In genomic region chr11:122232985-122233384, GRCh38 we compare ENCODE assay signal across 20 cellular contexts.
"Had no signal": no experiment of that assay in that cellular context is flagged by ENCODE, and none has a peak within 500 bp of the region (broad histone marks: within the 10 kb centered on the region; RNA-seq: fewer than 3 reads in every experiment).

No MANE protein-coding gene starts in this region.

- H3K36me3 ChIP-seq: Peyer's patch had no signal

- H3K4me1 ChIP-seq: Peyer's patch had no signal

- H3K27me3 ChIP-seq: Peyer's patch had no signal

- DNase-seq: activated B cell treated with CpG ODN at 0.5 μM for 24 hours; activated CD4-positive, alpha-beta T cell treated with anti-CD3 and anti-CD28 coated beads for 1 hour; activated CD4-positive, alpha-beta T cell treated with anti-CD3 and anti-CD28 coated beads, Interleukin-2, amount 10 ng/mL, durations not matched to agents 24 days and 14 days; activated CD4-positive, alpha-beta T cell treated with anti-CD3 and anti-CD28 coated beads, Interleukin-2, amount 50 U/mL, for 48 hours; activated CD8-positive, alpha-beta memory T cell treated with anti-CD3 and anti-CD28 coated beads, Interleukin-2, amount 10 ng/mL, durations not matched to agents 7 days and 5 days; activated effector memory CD4-positive, alpha-beta T cell treated with anti-CD3 and anti-CD28 coated beads, Interleukin-2, amount 50 U/mL, for 16 hours; activated naive CD4-positive, alpha-beta T cell treated with anti-CD3 and anti-CD28 coated beads for 36 hours; activated T-cell treated with anti-CD3 and anti-CD28 coated beads, Interleukin-2, amount 50 U/mL, for 4 hours; amygdala; NCI-H1105 treated with DMSO at 0.1 percent for 48 hours; NCI-H1436 treated with DMSO at 0.1 percent for 48 hours; NCI-H187; NCI-H2081; NCI-H2227 treated with DMSO at 0.1 percent for 48 hours; NCI-H526; NCI-H82; Peyer's patch; SHP77 treated with DMSO at 0.1 percent for 48 hours; T-helper 17 cell; T-helper 9 cell had no signal

- H3K27ac ChIP-seq: Peyer's patch had no signal

- H3K9me3 ChIP-seq: Peyer's patch had no signal

- H3K4me3 ChIP-seq: Peyer's patch had no signal

- ATAC-seq: activated CD8-positive, alpha-beta memory T cell treated with anti-CD3 and anti-CD28 coated beads, Interleukin-2, amount 10 ng/mL, durations not matched to agents 7 days and 5 days; activated T-cell treated with anti-CD3 and anti-CD28 coated beads, Interleukin-2, amount 50 U/mL, for 4 hours; T-helper 17 cell had no signal
